ENCODE assay signal across 23 cellular contexts in genomic region chr3:18012464-18012863, GRCh38.
"Had no signal": no experiment of that assay in that cellular context is flagged by ENCODE, and none has a peak within 500 bp of the region (broad histone marks: within the 10 kb centered on the region; RNA-seq: fewer than 3 reads in every experiment).

No MANE protein-coding gene starts in this region.

- H3K36me3 Mint-ChIP-seq: T-cell had no signal

- H3K9ac ChIP-seq: SK-N-SH had no signal

- H3K9me3 ChIP-seq: Peyer's patch, SJSA1, SK-N-SH had no signal

- ATAC-seq: HepG2, PC-3, T-cell had no signal

- H3K9me3 Mint-ChIP-seq: T-cell had no signal

- H3K27ac Mint-ChIP-seq: T-cell had no signal

- H3K9me2 ChIP-seq: SK-N-SH had no signal

- DNase-seq: IMR-90, KG1, MV-4-11, NCI-H1048, NCI-H1105, NCI-H1417, NCI-H1436 treated with DMSO at 0.1 percent for 48 hours, NCI-H1694, NCI-H187 treated with DMSO at 0.1 percent for 48 hours, NCI-H2029 treated with DMSO at 0.1 percent for 48 hours, NCI-H2107, NCI-H2227 treated with DMSO at 0.1 percent for 48 hours, NCI-H524 treated with DMSO at 0.1 percent for 48 hours, NCI-H82, PC-3, Peyer's patch, Right ventricle myocardium superior, SIG-M5, SW 1271, T-cell had no signal

- H3K4me3 ChIP-seq: Peyer's patch, SJSA1 had no signal

- H3K4me2 ChIP-seq: SK-N-SH had no signal

- H3K27me3 ChIP-seq: Peyer's patch, SJSA1 had no signal

- H3K36me3 ChIP-seq: Peyer's patch, SJSA1 had no signal

- H3K4me1 ChIP-seq: Peyer's patch, SJSA1 had no signal

- H3K27ac ChIP-seq: Peyer's patch, SJSA1 had no signal

- H3K4me3 Mint-ChIP-seq: T-cell had no signal
